In the genomic region with DNA sequence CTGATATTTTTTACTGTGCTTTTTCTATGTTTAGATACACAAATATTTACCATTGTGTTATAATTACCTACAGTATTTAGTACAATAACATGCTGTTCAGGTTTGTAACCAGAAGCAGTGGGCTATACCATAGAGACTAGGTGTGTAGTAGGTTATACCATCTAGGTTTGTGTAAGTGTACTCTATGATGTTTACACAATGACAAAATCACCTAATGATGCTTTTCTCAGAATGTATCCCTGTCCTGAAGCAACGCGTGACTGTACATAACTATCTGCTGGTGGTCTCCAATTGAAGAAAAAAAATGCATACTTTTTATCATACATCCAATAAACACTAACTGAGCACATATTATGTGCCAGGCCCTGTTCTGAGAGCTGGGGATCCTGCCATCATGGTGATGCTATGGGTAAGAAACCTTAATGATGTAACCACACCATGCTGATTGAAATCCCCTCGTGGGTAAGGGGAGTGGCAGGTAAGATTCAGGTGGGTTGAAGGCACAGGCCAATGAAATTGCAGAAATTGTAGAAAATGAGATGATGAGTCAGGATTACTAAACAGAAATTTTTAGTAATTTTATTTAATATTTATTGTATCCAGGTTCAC, we compare ENCODE assay signal across 22 cellular contexts.
DNase-seq lines count a peak whose midpoint lies in the region; ATAC-seq, FAIRE-seq and TF ChIP-seq lines count a peak whose summit lies in the region.
"Had no signal": no experiment of that assay in that cellular context is flagged by ENCODE, and none has a peak within 500 bp of the region (broad histone marks: within the 10 kb centered on the region; RNA-seq: fewer than 3 reads in every experiment).

No MANE protein-coding gene starts in this region.

- no peaks in the 10 kb centered on the region for H3K9me3 Mint-ChIP-seq in activated CD4-positive, alpha-beta T cell treated with anti-CD3 and anti-CD28 coated beads for 36 hours (ENCODE audit: low read depth)
- no peaks in the 10 kb centered on the region for H3K9me3 Mint-ChIP-seq in CD4-positive, CD25-positive, alpha-beta regulatory T cell
- no peaks in the 10 kb centered on the region for H3K9me3 Mint-ChIP-seq in activated CD4-positive, alpha-beta memory T cell treated with anti-CD3 and anti-CD28 coated beads for 36 hours
- no peaks in the 10 kb centered on the region for H3K9me3 Mint-ChIP-seq in astrocyte (ENCODE audit: unreplicated experiment)
- H3K9me3 Mint-ChIP-seq: neural progenitor cell; T-helper 1 cell treated with Interleukin-12 subunit alpha and Interleukin-12 subunit beta and Interleukin-4 antibody, amounts not matched to agents 30 μg/mL and 1 μg/mL, for 36 hours had no signal

- POLR2A ChIA-PET in activated CD4-positive, alpha-beta T cell treated with anti-CD3 and anti-CD28 coated beads for 36 hours (lab: Charles Lee), result interaction anchor here (0.6 to 0.9 kb wide), 3 partner anchors 9 to 186 kb away, joined by 3 to 4 read pairs (median 3); no protein-coding TSS in a partner anchor
- POLR2A ChIA-PET in activated CD4-positive, alpha-beta memory T cell treated with anti-CD3 and anti-CD28 coated beads for 36 hours (lab: Charles Lee), result interaction anchor here (0.7 to 1.9 kb wide), 4 partner anchors 9 to 38 kb away, joined by 3 to 12 read pairs (median 4); no protein-coding TSS in a partner anchor

- intact Hi-C loops in activated CD4-positive, alpha-beta T cell treated with anti-CD3 and anti-CD28 coated beads for 36 hours (cut with DNase I, micrococcal nuclease), result no loop called here
- intact Hi-C loops in activated CD4-positive, alpha-beta memory T cell treated with anti-CD3 and anti-CD28 coated beads for 36 hours (cut with micrococcal nuclease), result no loop called here
- intact Hi-C loops in ovary (cut with DNase I), result no loop called here

- H3K36me3 ChIP-seq in CD4-positive, CD25-positive, alpha-beta regulatory T cell (ENCODE audit: control insufficient read depth, insufficient read depth, low read length), result peaks cover 13% of the 10 kb centered on the region
- no peaks in the 10 kb centered on the region for H3K36me3 ChIP-seq in astrocyte (ENCODE audit: insufficient read depth, low read length)
- no peaks in the 10 kb centered on the region for H3K36me3 ChIP-seq in ovary
- H3K36me3 ChIP-seq: gastrocnemius medialis, neural progenitor cell, prostate gland, sigmoid colon, vagina had no signal

- no peak overlapping the region for H2AFZ ChIP-seq in astrocyte (ENCODE audit: low read depth, low read length)
- H2AFZ ChIP-seq: hepatocyte, neural progenitor cell had no signal

- no peak overlapping the region for H3K4me3 Mint-ChIP-seq in activated CD4-positive, alpha-beta T cell treated with anti-CD3 and anti-CD28 coated beads for 36 hours
- H3K4me3 Mint-ChIP-seq in CD4-positive, CD25-positive, alpha-beta regulatory T cell, result peak overlapping the region in 2 of 4 donors; percentile 12 to 87
- no peak overlapping the region for H3K4me3 Mint-ChIP-seq in activated CD4-positive, alpha-beta memory T cell treated with anti-CD3 and anti-CD28 coated beads for 36 hours
- H3K4me3 Mint-ChIP-seq in astrocyte (ENCODE audit: unreplicated experiment), result no peak overlapping the region
- H3K4me3 Mint-ChIP-seq: neural progenitor cell; T-helper 1 cell treated with Interleukin-12 subunit alpha and Interleukin-12 subunit beta and Interleukin-4 antibody, amounts not matched to agents 30 μg/mL and 1 μg/mL, for 36 hours had no signal

- no peaks in the 10 kb centered on the region for H3K27me3 Mint-ChIP-seq in activated CD4-positive, alpha-beta T cell treated with anti-CD3 and anti-CD28 coated beads for 36 hours
- no peaks in the 10 kb centered on the region for H3K27me3 Mint-ChIP-seq in CD4-positive, CD25-positive, alpha-beta regulatory T cell
- H3K27me3 Mint-ChIP-seq in activated CD4-positive, alpha-beta memory T cell treated with anti-CD3 and anti-CD28 coated beads for 36 hours, result no peaks in the 10 kb centered on the region
- H3K27me3 Mint-ChIP-seq in astrocyte (ENCODE audit: low read depth, unreplicated experiment), result no peaks in the 10 kb centered on the region

- no peaks in the 10 kb centered on the region for H3K27me3 ChIP-seq in CD4-positive, CD25-positive, alpha-beta regulatory T cell (ENCODE audit: control insufficient read depth, insufficient read depth, low read length)
- H3K27me3 ChIP-seq in astrocyte (ENCODE audit: insufficient read depth, low read length) (no peaks in the 10 kb centered on the region), ovary (no peaks in the 10 kb centered on the region)
- H3K27me3 ChIP-seq: gastrocnemius medialis, hepatocyte, neural progenitor cell, sigmoid colon, vagina had no signal

- ATAC-seq in activated CD4-positive, alpha-beta T cell treated with anti-CD3 and anti-CD28 coated beads for 36 hours, result no peak
- ATAC-seq in CD4-positive, CD25-positive, alpha-beta regulatory T cell (ENCODE audit: low read depth in 2 of 2), result no peak
- ATAC-seq: gastrocnemius medialis, HepG2 had no signal

- peaks cover 3% of the 10 kb centered on the region for H4K20me1 ChIP-seq in astrocyte (ENCODE audit: insufficient read depth, low read length)

- H3K36me3 Mint-ChIP-seq in activated CD4-positive, alpha-beta T cell treated with anti-CD3 and anti-CD28 coated beads for 36 hours (ENCODE audit: low read depth), result peaks cover 70% of the 10 kb centered on the region
- peaks cover 19% of the 10 kb centered on the region for H3K36me3 Mint-ChIP-seq in CD4-positive, CD25-positive, alpha-beta regulatory T cell
- H3K36me3 Mint-ChIP-seq in activated CD4-positive, alpha-beta memory T cell treated with anti-CD3 and anti-CD28 coated beads for 36 hours, result peaks cover 27% of the 10 kb centered on the region
- peaks cover 6% of the 10 kb centered on the region for H3K36me3 Mint-ChIP-seq in astrocyte (ENCODE audit: low read depth, unreplicated experiment)

- peaks cover 71% of the 10 kb centered on the region for H3K4me1 ChIP-seq in CD4-positive, CD25-positive, alpha-beta regulatory T cell (ENCODE audit: control insufficient read depth, insufficient read depth, low read length, poor library complexity, severe bottlenecking)
- H3K4me1 ChIP-seq in astrocyte (ENCODE audit: insufficient read depth, low read length) (peaks cover 22% of the 10 kb centered on the region), ovary (ENCODE audit: insufficient read depth) (peaks cover 9% of the 10 kb centered on the region)
- H3K4me1 ChIP-seq: prostate gland had no signal

- CTCF ChIA-PET in activated CD4-positive, alpha-beta T cell treated with anti-CD3 and anti-CD28 coated beads for 36 hours (lab: Charles Lee), result interaction anchor here (1.0 kb wide), 2 partner anchors 26 to 34 kb away, joined by 3 read pairs; no protein-coding TSS in a partner anchor
- CTCF ChIA-PET in activated CD4-positive, alpha-beta memory T cell treated with anti-CD3 and anti-CD28 coated beads for 36 hours (lab: Charles Lee), result interaction anchor here (0.6 to 1.8 kb wide), 3 partner anchors 10 to 28 kb away, joined by 3 to 7 read pairs (median 4); no protein-coding TSS in a partner anchor

- peaks cover 66% of the 10 kb centered on the region for H3K79me2 ChIP-seq in astrocyte (ENCODE audit: insufficient read depth, low read length)

- no peak for TF ChIP-seq CTCF in astrocyte (IDR thresholded peaks at IDR 0.05; ENCODE audit: insufficient read depth, low read depth, low read length)
- no peak for TF ChIP-seq CTCF in ovary (IDR thresholded peaks at IDR 0.05)

- no peak for DNase-seq in activated CD4-positive, alpha-beta T cell treated with anti-CD3 and anti-CD28 coated beads for 36 hours
- DNase-seq in activated CD4-positive, alpha-beta T cell treated with anti-CD3 and anti-CD28 coated beads for 48 hours, result no peak
- DNase-seq in CD4-positive, CD25-positive, alpha-beta regulatory T cell, result no peak
- DNase-seq in activated CD4-positive, alpha-beta memory T cell treated with anti-CD3 and anti-CD28 coated beads for 36 hours, result no peak
- no peak for DNase-seq in astrocyte (ENCODE audit: low read depth)
- DNase-seq in NK-92 (lab: John Stamatoyannopoulos, UW; ENCODE audit: unreplicated experiment), result no peak
- DNase-seq in AML-193 (lab: John Stamatoyannopoulos, UW), result no peak
- no peak for DNase-seq in ovary
- DNase-seq: activated CD4-positive, alpha-beta T cell treated with anti-CD3 and anti-CD28 coated beads, Interleukin-2, amount 50 U/mL, for 1 hour; gastrocnemius medialis; NCI-H446 treated with DMSO at 0.1 percent for 48 hours; NCI-H82; sigmoid colon; stimulated activated naive CD4-positive, alpha-beta T cell treated with Interleukin-2 at 50 U/mL for 16 hours had no signal

- peak overlapping the region; percentile 90 for H3K27ac Mint-ChIP-seq in activated CD4-positive, alpha-beta T cell treated with anti-CD3 and anti-CD28 coated beads for 36 hours
- H3K27ac Mint-ChIP-seq in CD4-positive, CD25-positive, alpha-beta regulatory T cell, result peak overlapping the region; percentile 49 to 98 (median 78)
- peak overlapping the region; percentile 93 for H3K27ac Mint-ChIP-seq in activated CD4-positive, alpha-beta memory T cell treated with anti-CD3 and anti-CD28 coated beads for 36 hours
- H3K27ac Mint-ChIP-seq in astrocyte (ENCODE audit: unreplicated experiment), result peak overlapping the region; percentile 29
- H3K27ac Mint-ChIP-seq: neural progenitor cell; T-helper 1 cell treated with Interleukin-12 subunit alpha and Interleukin-12 subunit beta and Interleukin-4 antibody, amounts not matched to agents 30 μg/mL and 1 μg/mL, for 36 hours had no signal

- peaks cover 90% of the 10 kb centered on the region for H3K4me1 Mint-ChIP-seq in activated CD4-positive, alpha-beta T cell treated with anti-CD3 and anti-CD28 coated beads for 36 hours
- H3K4me1 Mint-ChIP-seq in CD4-positive, CD25-positive, alpha-beta regulatory T cell, result peaks cover 65 to 92% (median 80%) of the 10 kb centered on the region in 4 donors
- peaks cover 90% of the 10 kb centered on the region for H3K4me1 Mint-ChIP-seq in activated CD4-positive, alpha-beta memory T cell treated with anti-CD3 and anti-CD28 coated beads for 36 hours (ENCODE audit: low read depth)
- H3K4me1 Mint-ChIP-seq in astrocyte (ENCODE audit: low read depth, unreplicated experiment), result peaks cover 46% of the 10 kb centered on the region

- no peak for TF ChIP-seq POLR2A in ovary (IDR thresholded peaks at IDR 0.05)

- no peak overlapping the region for H3K9ac ChIP-seq in astrocyte (ENCODE audit: low read length)
- H3K9ac ChIP-seq: neural progenitor cell had no signal

- TF ChIP-seq EP300 in ovary (IDR thresholded peaks at IDR 0.05), result no peak

- peak overlapping the region; percentile 65 for H3K4me3 ChIP-seq in CD4-positive, CD25-positive, alpha-beta regulatory T cell (ENCODE audit: low read depth, low read length)
- H3K4me3 ChIP-seq in astrocyte (ENCODE audit: insufficient read depth, low read depth, low read length), result no peak overlapping the region
- H3K4me3 ChIP-seq in ovary, result no peak overlapping the region
- H3K4me3 ChIP-seq: gastrocnemius medialis, hepatocyte, neural progenitor cell, prostate gland, sigmoid colon, vagina had no signal

- H3K4me2 ChIP-seq in astrocyte (ENCODE audit: low read length), result no peak overlapping the region
- H3K4me2 ChIP-seq: hepatocyte, neural progenitor cell had no signal

- 95 to 97% (median 95%) methylated on average over 3 of the region's 3 CpGs for WGBS in ovary, 3 donors

- no peak for FAIRE-seq in astrocyte (lab: Jason Lieb, UNC)
- FAIRE-seq: GM19239, H54, HepG2 had no signal

- H3K9me3 ChIP-seq in CD4-positive, CD25-positive, alpha-beta regulatory T cell (ENCODE audit: control insufficient read depth in 2 of 2, low read length in 2 of 2), result no peaks in the 10 kb centered on the region
- no peaks in the 10 kb centered on the region for H3K9me3 ChIP-seq in astrocyte (ENCODE audit: insufficient read depth, low read depth, low read length)
- no peaks in the 10 kb centered on the region for H3K9me3 ChIP-seq in ovary
- H3K9me3 ChIP-seq: gastrocnemius medialis, prostate gland, sigmoid colon, vagina had no signal

- H3K27ac ChIP-seq in CD4-positive, CD25-positive, alpha-beta regulatory T cell (ENCODE audit: insufficient read depth, low read length, poor library complexity, severe bottlenecking), result peak overlapping the region; percentile 64
- H3K27ac ChIP-seq in astrocyte (ENCODE audit: low read depth, low read length) (no peak overlapping the region), ovary (no peak overlapping the region)
- H3K27ac ChIP-seq: gastrocnemius medialis, hepatocyte, neural progenitor cell, prostate gland, sigmoid colon, vagina had no signal

Comparison
In these comparisons a context has a peak if more than half of its experiments do, and no peak if none do; other contexts are left out.
1. H3K27ac Mint-ChIP-seq: peak in every context shown above with its lines; median percentile 93 in activated CD4-positive, alpha-beta memory T cell treated with anti-CD3 and anti-CD28 coated beads for 36 hours; 90 in activated CD4-positive, alpha-beta T cell treated with anti-CD3 and anti-CD28 coated beads for 36 hours; 78 in CD4-positive, CD25-positive, alpha-beta regulatory T cell; 29 in astrocyte.